Comparison of ENCODE assay signal across 8 cellular contexts in the genomic region with DNA sequence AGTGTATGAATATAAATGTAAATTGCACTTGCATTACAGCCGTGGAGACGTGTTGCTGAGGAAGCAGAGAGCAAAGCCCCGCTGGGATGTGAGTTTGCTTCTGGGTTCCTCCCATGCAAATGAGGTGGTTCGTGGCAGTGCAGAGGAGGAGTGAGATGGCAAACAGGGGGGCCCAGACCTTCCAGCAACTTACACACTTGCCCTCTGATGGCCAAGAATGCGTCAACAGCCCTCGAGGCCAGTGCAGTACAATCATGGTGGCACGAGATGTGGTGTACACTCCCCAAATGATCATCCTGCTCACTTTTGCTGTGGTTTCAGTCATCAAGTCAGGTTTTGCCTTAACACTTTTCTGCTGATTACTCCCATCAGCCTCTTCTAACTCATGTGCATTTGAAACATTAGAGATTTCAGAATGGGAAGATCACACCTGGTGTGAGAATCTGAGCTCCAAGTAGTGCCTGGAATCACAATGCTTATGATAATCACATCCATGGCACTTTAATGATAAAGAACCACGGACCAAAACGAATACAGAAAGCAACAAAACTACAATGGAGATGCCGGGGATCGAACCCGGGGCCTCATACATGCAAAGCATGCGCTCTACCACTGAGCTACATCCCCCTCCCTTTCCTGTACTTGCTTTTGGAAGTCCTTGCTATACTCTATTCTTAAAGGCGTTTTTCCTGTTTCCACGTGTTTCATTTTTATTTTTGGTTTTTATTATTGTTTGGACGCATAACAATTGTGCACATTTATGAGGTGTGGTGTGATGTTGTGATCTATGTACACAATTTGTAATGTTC. TPM values are rescaled to one million over a fixed set of nuclear protein-coding genes. Genes with fewer than 3 reads are reported as not detected.
DNase-seq lines count a peak whose midpoint lies in the region; ATAC-seq, FAIRE-seq and TF ChIP-seq lines count a peak whose summit lies in the region.

No MANE protein-coding gene starts in this region.

- no TSS peak for BruUV-seq in mammary epithelial cell (replicated peaks; lab: Mats Ljungman, UMichigan)

- in situ Hi-C loops in mammary epithelial cell (cut with MboI; ENCODE audit: low sequenced_read_pairs in 2 of 2), result no loop called here

- no peaks in the 10 kb centered on the region for H3K9me3 ChIP-seq in mammary epithelial cell (replicated peaks; ENCODE audit: insufficient read depth, low read length)

- peaks cover 34% of the 10 kb centered on the region for H3K4me1 ChIP-seq in mammary epithelial cell (ENCODE audit: insufficient read depth, low read length)

- peak overlapping the region; percentile 28 for H3K27ac ChIP-seq in mammary epithelial cell (ENCODE audit: insufficient read depth, low read depth, low read length)

- FAIRE-seq in D721Med (lab: Jason Lieb, UNC), result no peak

- dilution Hi-C loops in mammary epithelial cell (cut with HindIII; ENCODE audit: low sequenced_read_pairs), result no loop called here

- H3K27me3 ChIP-seq in mammary epithelial cell (ENCODE audit: insufficient read depth, low read length), result no peaks in the 10 kb centered on the region

- no peaks in the 10 kb centered on the region for H3K36me3 ChIP-seq in mammary epithelial cell (ENCODE audit: insufficient read depth, low read length)

- H3K79me2 ChIP-seq in mammary epithelial cell (ENCODE audit: insufficient read depth, low read length), result no peaks in the 10 kb centered on the region

- H4K20me1 ChIP-seq in mammary epithelial cell (ENCODE audit: insufficient read depth, low read length), result no peaks in the 10 kb centered on the region

- H3K9ac ChIP-seq in mammary epithelial cell (ENCODE audit: insufficient read depth, low read length), result peak overlapping the region; percentile 58

- DNase-seq in mammary epithelial cell, result peak; percentile 74
- DNase-seq in left kidney (ENCODE audit: low read depth, low spot score), result peak; percentile 77
- peak; percentile 40 for DNase-seq in stimulated activated CD8-positive, alpha-beta memory T cell treated with anti-CD3 and anti-CD28 coated beads, Interleukin-12 subunit alpha, Interleukin-12 subunit beta, amount 100 ng/mL, for 1 hour (ENCODE audit: low read depth)
- DNase-seq in NCI-H1694 (lab: John Stamatoyannopoulos, UW), result no peak
- DNase-seq in D721Med (ENCODE audit: insufficient read length, low spot score), result no peak

- peak overlapping the region; percentile 9 to 38 (median 25) for H3K4me3 ChIP-seq in mammary epithelial cell (replicated peaks in 1 of 3; ENCODE audit: insufficient read depth in 1 of 3, low read depth in 2 of 3, low read length in 3 of 3)

- ATAC-seq in GM18858 (IDR thresholded peaks at IDR 0.05; ENCODE audit: unreplicated experiment) (peak; percentile 29), HG02973 (IDR thresholded peaks at IDR 0.05; ENCODE audit: unreplicated experiment) (peak; percentile 32), SK-N-SH treated with all-trans-retinoic acid at 6 μM for 48 hours (peak; percentile 50)

- H2AFZ ChIP-seq in mammary epithelial cell (ENCODE audit: low read depth, low read length), result peak overlapping the region; percentile 73

- intact Hi-C loops in mammary epithelial cell (cut with micrococcal nuclease), result no loop called here

- CTCF ChIA-PET in mammary epithelial cell (lab: Charles Lee; ENCODE audit: low non-redundant PET), result no interaction called here

- no peak for TF ChIP-seq CTCF in mammary epithelial cell (conservative IDR thresholded peaks at IDR 0.05 in 1 of 2, IDR thresholded peaks at IDR 0.05 in 1 of 2; ENCODE audit: extremely low read depth in 1 of 2, insufficient read depth in 1 of 2, low read depth in 1 of 2, low read length in 2 of 2)
- TF ChIP-seq CTCF in D721Med (IDR thresholded peaks at IDR 0.05; ENCODE audit: insufficient read depth, missing control alignments), result no peak

- 41% methylated on average over 16 of the region's 16 CpGs for WGBS in mammary epithelial cell (ENCODE audit: low coverage, missing lambda C conversion rate)

- H3K4me2 ChIP-seq in mammary epithelial cell (ENCODE audit: insufficient read depth, low read depth, low read length), result peak overlapping the region; percentile 56

TF ChIP-seq in SK-N-SH treated with all-trans-retinoic acid at 6 μM for 48 hours, 23 proteins besides CTCF, POLR2A, EP300 and RAD21:
- TF ChIP-seq RARB (CRISPR knock-in tag; IDR thresholded peaks at IDR 0.05), result no peak
- peak; percentile 32; the same call in 1 of the 2 replicates for TF ChIP-seq SNAI2 (CRISPR knock-in tag; IDR thresholded peaks at IDR 0.05)

RNA-seq across cellular contexts. Expression of gene UBC, which starts 7.0 kb away (rescaled TPM):
- total RNA-seq in mammary epithelial cell, result 1,000 to 10,000 TPM; 1,187 to 2,186 TPM
- polyA plus RNA-seq in mammary epithelial cell, result 3,278 TPM
- polyA minus RNA-seq in mammary epithelial cell, result 2,197 TPM

RNA-seq across cellular contexts. Expression of gene SCARB1, which starts 57.7 kb away (rescaled TPM):
- 10 to 100 TPM; 44.8 to 60.9 TPM for total RNA-seq in mammary epithelial cell
- 122 TPM for polyA plus RNA-seq in mammary epithelial cell
- polyA minus RNA-seq in mammary epithelial cell, result 117 TPM

Comparison
In these comparisons a context has a peak if more than half of its experiments do, and no peak if none do; other contexts are left out.
1. DNase-seq: peak in mammary epithelial cell (single experiment), left kidney (single experiment) and stimulated activated CD8-positive, alpha-beta memory T cell treated with anti-CD3 and anti-CD28 coated beads, Interleukin-12 subunit alpha, Interleukin-12 subunit beta, amount 100 ng/mL, for 1 hour (single experiment); none in NCI-H1694 (single experiment) and D721Med (single experiment).
2. Peak in every context shown above with its lines, with median percentiles within 50 percentile points of each other: ATAC-seq.